In the genomic region with DNA sequence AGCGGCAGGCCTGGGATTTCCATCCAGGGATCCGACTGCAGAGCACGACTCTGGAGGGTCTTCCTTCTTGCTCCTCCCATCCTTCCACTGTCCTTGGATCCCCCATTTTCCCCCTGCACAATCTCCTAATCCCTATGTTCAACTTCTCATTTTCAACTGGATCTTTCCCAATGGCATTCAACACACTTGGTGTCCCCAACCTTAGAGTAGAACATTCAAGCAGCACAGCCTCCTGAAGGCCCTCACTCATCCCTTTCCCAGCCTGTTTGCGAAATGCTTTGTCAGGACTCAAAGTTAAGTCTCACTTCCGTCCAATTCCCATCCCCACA, we compare ENCODE assay signal across 8 cellular contexts. TPM values are rescaled to one million over a fixed set of nuclear protein-coding genes. Genes with fewer than 3 reads are reported as not detected.
A peak's percentile ranks its signal among the peaks of the same experiment; 100 is the strongest.
DNase-seq lines count a peak whose midpoint lies in the region; ATAC-seq, FAIRE-seq and TF ChIP-seq lines count a peak whose summit lies in the region.

No MANE protein-coding gene starts in this region.

- intact Hi-C loops in HepG2 (cut with micrococcal nuclease; ENCODE audit: unreplicated experiment): loop anchor here (10.0 kb wide), 1 partner anchor 326 kb away; no protein-coding TSS in a partner anchor
- intact Hi-C loops in thyroid gland (cut with DNase I): loop anchor here (5.0 to 10.0 kb wide), 2 partner anchors 56 to 179 kb away; no protein-coding TSS in a partner anchor

- H3K27ac Mint-ChIP-seq in activated naive CD8-positive, alpha-beta T cell treated with anti-CD3 and anti-CD28 coated beads, Interleukin-2, amount 50 U/mL, for 24 hours: peak overlapping the region; percentile 94

- H3K36me3 ChIP-seq in HepG2 (replicated peaks in 1 of 2; ENCODE audit: control insufficient read depth in 1 of 2, insufficient read depth in 2 of 2, low read length in 2 of 2) (peaks cover 20 to 40% of the 10 kb centered on the region in 2 experiments), thyroid gland (peaks cover 22 to 36% of the 10 kb centered on the region in 2 donors)

- CTCF ChIA-PET in HepG2 (lab: Yijun Ruan, JAX; ENCODE audit: low intra/inter-chr PET ratio, low total read pairs): interaction anchor here (1.9 kb wide), 1 partner anchor 228 kb away, joined by 8 read pairs; no protein-coding TSS in a partner anchor

- no peak for TF ChIP-seq POLR2A in HepG2 (IDR thresholded peaks at IDR 0.05; ENCODE audit: insufficient read depth in 1 of 2, low read depth in 2 of 2, low read length in 2 of 2)
- no peak for TF ChIP-seq POLR2A in thyroid gland (IDR thresholded peaks at IDR 0.05)

- H3K9me3 Mint-ChIP-seq in activated T-cell treated with anti-CD3 and anti-CD28 coated beads, Interleukin-2, amount 50 U/mL, for 4 hours: no peaks in the 10 kb centered on the region
- no peaks in the 10 kb centered on the region for H3K9me3 Mint-ChIP-seq in activated naive CD8-positive, alpha-beta T cell treated with anti-CD3 and anti-CD28 coated beads, Interleukin-2, amount 50 U/mL, for 24 hours

- H3K27ac ChIP-seq in HepG2 (ENCODE audit: extremely low read length, insufficient read depth, low read length) (peak overlapping the region; percentile 71), thyroid gland (peak overlapping the region in 2 of 3 donors; percentile 79 to 87)

- DNase-seq in activated T-cell treated with anti-CD3 and anti-CD28 coated beads, Interleukin-2, amount 50 U/mL, for 4 hours: no peak
- no peak for DNase-seq in activated T-cell treated with anti-CD3 and anti-CD28 coated beads for 4 hours
- DNase-seq in activated naive CD8-positive, alpha-beta T cell treated with anti-CD3 and anti-CD28 coated beads, Interleukin-2, amount 50 U/mL, for 24 hours: no peak
- no peak for DNase-seq in HepG2 (ENCODE audit: low spot score)
- no peak for DNase-seq in thyroid gland
- no peak for DNase-seq in NCI-H446 treated with DMSO at 0.1 percent for 48 hours (lab: John Stamatoyannopoulos, UW)

- H3K9me3 ChIP-seq in HepG2 (ENCODE audit: low read length) (no peaks in the 10 kb centered on the region), thyroid gland (no peaks in the 10 kb centered on the region)

- POLR2A ChIA-PET in HepG2 (lab: Yijun Ruan, JAX): interaction anchor here (1.4 kb wide), 3 partner anchors 13 to 62 kb away, joined by 3 to 10 read pairs (median 5); no protein-coding TSS in a partner anchor

- H3K79me2 ChIP-seq in HepG2 (ENCODE audit: insufficient read depth, low read length): no peaks in the 10 kb centered on the region

- H3K4me1 Mint-ChIP-seq in activated T-cell treated with anti-CD3 and anti-CD28 coated beads, Interleukin-2, amount 50 U/mL, for 4 hours (ENCODE audit: low read depth): peaks cover 33% of the 10 kb centered on the region
- peaks cover 42% of the 10 kb centered on the region for H3K4me1 Mint-ChIP-seq in activated naive CD8-positive, alpha-beta T cell treated with anti-CD3 and anti-CD28 coated beads, Interleukin-2, amount 50 U/mL, for 24 hours

- peaks cover 34% of the 10 kb centered on the region for H3K4me1 ChIP-seq in HepG2 (ENCODE audit: insufficient read depth, low read length)
- H3K4me1 ChIP-seq in thyroid gland: peaks cover 10 to 39% of the 10 kb centered on the region in 2 donors

- H3K27me3 ChIP-seq in HepG2 (ENCODE audit: control insufficient read depth in 1 of 2, insufficient read depth in 2 of 2, low read length in 2 of 2): no peaks in the 10 kb centered on the region
- H3K27me3 ChIP-seq in thyroid gland: no peaks in the 10 kb centered on the region

- ATAC-seq in activated T-cell treated with anti-CD3 and anti-CD28 coated beads, Interleukin-2, amount 50 U/mL, for 4 hours: no peak
- ATAC-seq in activated naive CD8-positive, alpha-beta T cell treated with anti-CD3 and anti-CD28 coated beads, Interleukin-2, amount 50 U/mL, for 24 hours: no peak
- ATAC-seq in HepG2 (no peak), GM21825 (IDR thresholded peaks at IDR 0.05; ENCODE audit: unreplicated experiment) (no peak), GM21423 (IDR thresholded peaks at IDR 0.05; ENCODE audit: unreplicated experiment) (no peak)

- in situ Hi-C loops in HepG2 (cut with HindIII; ENCODE audit: extremely low pct_ligation_motif_present, low pct_unique_long_range_greater_than_20kb): no loop called here

- no peak for FAIRE-seq in HepG2 (lab: Jason Lieb, UNC)

- H4K20me1 ChIP-seq in HepG2 (ENCODE audit: insufficient read depth, low read length): no peaks in the 10 kb centered on the region

- TF ChIP-seq RAD21 in HepG2 (CRISPR knock-in tag; IDR thresholded peaks at IDR 0.05): no peak

- peak overlapping the region; percentile 82 for H3K9ac ChIP-seq in HepG2 (ENCODE audit: insufficient read depth, low read depth, low read length)

- H3K27me3 Mint-ChIP-seq in activated T-cell treated with anti-CD3 and anti-CD28 coated beads, Interleukin-2, amount 50 U/mL, for 4 hours (ENCODE audit: low read depth): no peaks in the 10 kb centered on the region
- H3K27me3 Mint-ChIP-seq in activated naive CD8-positive, alpha-beta T cell treated with anti-CD3 and anti-CD28 coated beads, Interleukin-2, amount 50 U/mL, for 24 hours: no peaks in the 10 kb centered on the region

- H2AFZ ChIP-seq in HepG2 (ENCODE audit: low read length): no peak overlapping the region

- peaks cover 26% of the 10 kb centered on the region for H3K36me3 Mint-ChIP-seq in activated T-cell treated with anti-CD3 and anti-CD28 coated beads, Interleukin-2, amount 50 U/mL, for 4 hours (ENCODE audit: insufficient read depth)
- H3K36me3 Mint-ChIP-seq in activated naive CD8-positive, alpha-beta T cell treated with anti-CD3 and anti-CD28 coated beads, Interleukin-2, amount 50 U/mL, for 24 hours (ENCODE audit: low read depth): peaks cover 44% of the 10 kb centered on the region

- 61% methylated on average over 5 of the region's 5 CpGs for WGBS in HepG2 (ENCODE audit: low lambda C conversion rate)
- WGBS in thyroid gland, 2 donors: 33 to 40% methylated on average over 5 of the region's 5 CpGs

- no peak for TF ChIP-seq CTCF in HepG2 (CRISPR knock-in tag; IDR thresholded peaks at IDR 0.05)
- no peak for TF ChIP-seq CTCF in thyroid gland (IDR thresholded peaks at IDR 0.05)

- TSS peak; percentile 25 for BruUV-seq in HepG2 (replicated peaks; lab: Mats Ljungman, UMichigan)

- H3K4me2 ChIP-seq in HepG2 (ENCODE audit: low read depth, low read length): peak overlapping the region; percentile 86

- no peak for TF ChIP-seq EP300 in HepG2 (IDR thresholded peaks at IDR 0.05; ENCODE audit: low read depth in 2 of 2, low read length in 2 of 2)
- no peak for TF ChIP-seq EP300 in HepG2 (CRISPR knock-in tag; IDR thresholded peaks at IDR 0.05; ENCODE audit: borderline replicate concordance)

- peak overlapping the region; percentile 71 to 83 (median 76) for H3K4me3 ChIP-seq in HepG2 (replicated peaks in 1 of 3; ENCODE audit: insufficient read depth in 1 of 3, low read depth in 2 of 3, low read length in 3 of 3)
- H3K4me3 ChIP-seq in thyroid gland (replicated peaks in 1 of 3): peak overlapping the region; percentile 12 to 61 (median 59)

- H3K4me3 Mint-ChIP-seq in activated T-cell treated with anti-CD3 and anti-CD28 coated beads, Interleukin-2, amount 50 U/mL, for 4 hours: peak overlapping the region; percentile 92
- H3K4me3 Mint-ChIP-seq in activated naive CD8-positive, alpha-beta T cell treated with anti-CD3 and anti-CD28 coated beads, Interleukin-2, amount 50 U/mL, for 24 hours: peak overlapping the region; percentile 91

TF ChIP-seq in HepG2, 621 proteins besides CTCF, POLR2A, EP300 and RAD21 (continues in another document):
- TF ChIP-seq ZNF761 (CRISPR knock-in tag; conservative IDR thresholded peaks at IDR 0.05) (no peak), RORA (CRISPR knock-in tag; IDR thresholded peaks at IDR 0.05) (no peak), TRIM24 (CRISPR knock-in tag; IDR thresholded peaks at IDR 0.05) (0 out of 2 replicates have a peak, but pooled peaks have one; percentile 3), ERF (CRISPR knock-in tag; IDR thresholded peaks at IDR 0.05) (no peak)
- TF ChIP-seq, protein P1, sequence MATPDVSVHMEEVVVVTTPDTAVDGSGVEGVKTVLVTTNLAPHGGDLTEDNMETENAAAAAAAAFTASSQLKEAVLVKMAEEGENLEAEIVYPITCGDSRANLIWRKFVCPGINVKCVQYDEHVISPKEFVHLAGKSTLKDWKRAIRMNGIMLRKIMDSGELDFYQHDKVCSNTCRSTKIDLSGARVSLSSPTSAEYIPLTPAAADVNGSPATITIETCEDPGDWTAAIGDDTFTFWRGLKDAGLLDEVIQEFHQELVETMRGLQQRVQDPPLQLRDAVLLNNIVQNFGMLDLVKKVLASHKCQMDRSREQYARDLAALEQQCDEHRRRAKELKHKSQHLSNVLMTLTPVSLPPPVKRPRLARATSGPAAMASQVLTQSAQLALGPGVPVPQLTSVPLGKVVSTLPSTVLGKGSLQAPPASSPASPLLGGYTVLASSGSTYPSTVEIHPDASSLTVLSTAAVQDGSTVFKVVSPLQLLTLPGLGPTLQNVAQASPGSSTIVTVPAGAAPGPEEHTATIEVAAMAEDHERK (CRISPR knock-in tag; IDR thresholded peaks at IDR 0.05; ENCODE audit: low read depth): no peak

RNA-seq across cellular contexts. Expression of gene RPN1, which starts 32.3 kb away (rescaled TPM):
- total RNA-seq in activated T-cell treated with anti-CD3 and anti-CD28 coated beads, Interleukin-2, amount 50 U/mL, for 4 hours: 100 to 1,000 TPM; 189 to 209 (median 195) TPM
- total RNA-seq in HepG2 (2016; rRNA removed; fragmentation: Illumina TruSeq; extraction: Trizol) (158 and 342 TPM in 2 replicates), thyroid gland (100 to 1,000 TPM; 368 to 750 (median 528) TPM)
- 95.2 and 99.3 TPM in 2 replicates for total RNA-seq in HepG2 (2016; cell fraction: cytosol; rRNA removed; fragmentation: Illumina TruSeq; extraction: Trizol; ENCODE audit: low read depth)
- 156 and 336 TPM in 2 replicates for total RNA-seq in HepG2 (2016; cell fraction: insoluble cytoplasmic fraction; rRNA removed; fragmentation: Illumina TruSeq; extraction: Trizol)
- total RNA-seq in HepG2 (2016; cell fraction: membrane; rRNA removed; fragmentation: Illumina TruSeq; extraction: Trizol): 158 and 173 TPM in 2 replicates
- 246 and 283 TPM in 2 replicates for total RNA-seq in HepG2 (2016; cell fraction: nucleus; rRNA removed; fragmentation: Illumina TruSeq; extraction: Trizol)
- 243 and 290 TPM in 2 replicates for polyA plus RNA-seq in HepG2 (2011; rRNA removed)
- 241 and 251 TPM in 2 replicates for polyA plus RNA-seq in HepG2 (2011; cell fraction: cytosol; rRNA removed)
- polyA plus RNA-seq in HepG2 (2011; cell fraction: nucleus; rRNA removed): 102 and 103 TPM in 2 replicates
- polyA plus RNA-seq in HepG2 (2012): 136 and 184 TPM in 2 replicates
- polyA plus RNA-seq in HepG2 (2016; cell fraction: cytosol; fragmentation: Illumina TruSeq; extraction: Trizol; ENCODE audit: low read depth): 84.9 and 88.7 TPM in 2 replicates
- polyA plus RNA-seq in HepG2 (2016; cell fraction: insoluble cytoplasmic fraction; fragmentation: Illumina TruSeq; extraction: Trizol; ENCODE audit: low read depth): 124 and 131 TPM in 2 replicates
- 106 and 122 TPM in 2 replicates for polyA plus RNA-seq in HepG2 (2016; cell fraction: membrane; fragmentation: Illumina TruSeq; extraction: Trizol; ENCODE audit: low read depth)
- 289 and 294 TPM in 2 replicates for polyA plus RNA-seq in HepG2 (2016; cell fraction: nucleus; fragmentation: Illumina TruSeq; extraction: Trizol; ENCODE audit: insufficient read depth, low read depth)
- polyA minus RNA-seq in HepG2 (2011; rRNA and poly(A)+ RNA removed; ENCODE audit: low replicate concordance): 467 and 766 TPM in 2 replicates
- 220 and 227 TPM in 2 replicates for polyA minus RNA-seq in HepG2 (2011; cell fraction: cytosol; rRNA and poly(A)+ RNA removed)
- polyA minus RNA-seq in HepG2 (2011; cell fraction: nucleus; rRNA and poly(A)+ RNA removed): 116 and 127 TPM in 2 replicates
